8 cellular contexts compared by ENCODE assay signal in genomic region chr9:119400607-119401006, GRCh38. TPM values are rescaled to one million over a fixed set of nuclear protein-coding genes. Genes with fewer than 3 reads are reported as not detected.
"Had no signal": no experiment of that assay in that cellular context is flagged by ENCODE, and none has a peak within 500 bp of the region (broad histone marks: within the 10 kb centered on the region; RNA-seq: fewer than 3 reads in every experiment).

No MANE protein-coding gene starts in this region.

- H3K27ac Mint-ChIP-seq: GM23338, H9 had no signal

- H3K9me3 Mint-ChIP-seq: GM23338, H9 had no signal

- H3K4me3 ChIP-seq: GM23338 had no signal

- FAIRE-seq: H1, H54, HTR-8/SVneo had no signal

- ATAC-seq: GM23338 had no signal

- H3K4me3 Mint-ChIP-seq: GM23338, H9 had no signal

- DNase-seq: H9, HCEC 1CT, IMR-90 had no signal

RNA-seq across cellular contexts. Expression of gene BRINP1, which starts 31.4 kb away (rescaled TPM):
- total RNA-seq: HT-29 had no signal
